ENCODE assay signal across 9 cellular contexts in the genomic region with DNA sequence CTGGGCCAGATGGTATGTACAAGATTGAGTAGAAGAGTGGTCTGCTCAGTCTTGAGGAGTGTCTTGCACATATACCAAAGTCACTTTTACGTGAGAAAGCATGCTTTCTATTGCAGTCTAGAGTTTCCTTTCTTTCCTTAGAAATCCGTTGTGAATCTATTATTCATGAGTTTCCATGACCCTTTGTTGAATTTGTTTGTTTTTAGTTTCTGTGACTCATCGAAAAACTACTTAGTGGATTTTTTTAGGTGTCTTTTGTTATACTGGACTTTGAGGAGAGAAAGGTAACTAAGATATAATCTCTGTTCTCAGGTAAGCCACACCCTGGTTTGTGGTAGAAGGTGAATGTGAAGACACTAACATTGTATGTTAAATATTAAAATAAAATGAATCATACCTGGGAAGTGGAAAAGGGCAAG. TPM values are rescaled to one million over a fixed set of nuclear protein-coding genes. Genes with fewer than 3 reads are reported as not detected.
DNase-seq lines count a peak whose midpoint lies in the region; ATAC-seq and TF ChIP-seq lines count a peak whose summit lies in the region.
"Had no signal": no experiment of that assay in that cellular context is flagged by ENCODE, and none has a peak within 500 bp of the region (broad histone marks: within the 10 kb centered on the region; RNA-seq: fewer than 3 reads in every experiment).

No MANE protein-coding gene starts in this region.

- peak overlapping the region; percentile 26; the same call in 1 of the 2 replicates for H3K27ac ChIP-seq in KMS-11
- H3K27ac ChIP-seq in mammary epithelial cell (ENCODE audit: insufficient read depth, low read depth, low read length) = peak overlapping the region; percentile 96
- H3K27ac ChIP-seq: suprapubic skin had no signal

- no peak for TF ChIP-seq POLR2A in lower leg skin (IDR thresholded peaks at IDR 0.05)

- no peak overlapping the region for H3K4me3 Mint-ChIP-seq in activated CD8-positive, alpha-beta memory T cell treated with anti-CD3 and anti-CD28 coated beads, Interleukin-2, amount 10 ng/mL, durations not matched to agents 7 days and 5 days
- H3K4me3 Mint-ChIP-seq: activated naive CD4-positive, alpha-beta T cell treated with anti-CD3 and anti-CD28 coated beads for 36 hours had no signal

- TF ChIP-seq CTCF in KMS-11 (conservative IDR thresholded peaks at IDR 0.05; ENCODE audit: low read depth, low read length) = no peak
- TF ChIP-seq CTCF in mammary epithelial cell (conservative IDR thresholded peaks at IDR 0.05 in 1 of 2, IDR thresholded peaks at IDR 0.05 in 1 of 2; ENCODE audit: extremely low read depth in 1 of 2, insufficient read depth in 1 of 2, low read depth in 1 of 2, low read length in 2 of 2) = no peak
- no peak for TF ChIP-seq CTCF in lower leg skin (IDR thresholded peaks at IDR 0.05)

- no peaks in the 10 kb centered on the region for H3K27me3 Mint-ChIP-seq in activated CD8-positive, alpha-beta memory T cell treated with anti-CD3 and anti-CD28 coated beads, Interleukin-2, amount 10 ng/mL, durations not matched to agents 7 days and 5 days

- no peaks in the 10 kb centered on the region for H3K9me3 Mint-ChIP-seq in activated CD8-positive, alpha-beta memory T cell treated with anti-CD3 and anti-CD28 coated beads, Interleukin-2, amount 10 ng/mL, durations not matched to agents 7 days and 5 days (ENCODE audit: low read depth)
- H3K9me3 Mint-ChIP-seq: activated naive CD4-positive, alpha-beta T cell treated with anti-CD3 and anti-CD28 coated beads for 36 hours had no signal

- in situ Hi-C loops in mammary epithelial cell (cut with MboI; ENCODE audit: low sequenced_read_pairs in 2 of 2) = no loop called here

- H3K36me3 ChIP-seq in KMS-11 (ENCODE audit: insufficient read depth) = no peaks in the 10 kb centered on the region
- H3K36me3 ChIP-seq in mammary epithelial cell (ENCODE audit: insufficient read depth, low read length) = no peaks in the 10 kb centered on the region
- H3K36me3 ChIP-seq: suprapubic skin had no signal

- DNase-seq in EL = peak; percentile 41
- peak; percentile 94 for DNase-seq in mammary epithelial cell
- DNase-seq in myocyte (ENCODE audit: low read depth) = peak; percentile 27
- no peak for DNase-seq in activated CD8-positive, alpha-beta memory T cell treated with anti-CD3 and anti-CD28 coated beads, Interleukin-2, amount 10 ng/mL, durations not matched to agents 7 days and 5 days
- DNase-seq in lower leg skin (ENCODE audit: low spot score in 2 of 2) = no peak

- peaks cover 82% of the 10 kb centered on the region for H3K79me2 ChIP-seq in KMS-11 (ENCODE audit: insufficient read depth, low read depth)
- H3K79me2 ChIP-seq in mammary epithelial cell (ENCODE audit: insufficient read depth, low read length) = peaks cover 43% of the 10 kb centered on the region

- H3K4me2 ChIP-seq in KMS-11 (peak overlapping the region; percentile 33; the same call in 1 of the 2 replicates), mammary epithelial cell (ENCODE audit: insufficient read depth, low read depth, low read length) (peak overlapping the region; percentile 96)

- H4K20me1 ChIP-seq in KMS-11 (ENCODE audit: insufficient read depth) (0 out of 2 replicates have a peak, but pooled peaks cover 8% of the 10 kb centered on the region), mammary epithelial cell (ENCODE audit: insufficient read depth, low read length) (no peaks in the 10 kb centered on the region)

- H3K4me3 ChIP-seq in KMS-11 (IDR thresholded peaks at IDR 0.05; ENCODE audit: insufficient read depth, low read depth, low read length) = no peak overlapping the region
- H3K4me3 ChIP-seq in mammary epithelial cell (replicated peaks in 1 of 3; ENCODE audit: insufficient read depth in 1 of 3, low read depth in 2 of 3, low read length in 3 of 3) = no peak overlapping the region
- H3K4me3 ChIP-seq in lower leg skin (ENCODE audit: low read depth, poor library complexity, severe bottlenecking) = no peak overlapping the region
- H3K4me3 ChIP-seq: suprapubic skin had no signal

- H3K9me3 ChIP-seq in mammary epithelial cell (replicated peaks; ENCODE audit: insufficient read depth, low read length) = no peaks in the 10 kb centered on the region
- H3K9me3 ChIP-seq: suprapubic skin had no signal

- H3K9ac ChIP-seq in KMS-11 (no peak overlapping the region), mammary epithelial cell (ENCODE audit: insufficient read depth, low read length) (peak overlapping the region; percentile 91)

- BruUV-seq in mammary epithelial cell (replicated peaks; lab: Mats Ljungman, UMichigan) = no TSS peak

- no peak overlapping the region for H3K27ac Mint-ChIP-seq in activated CD8-positive, alpha-beta memory T cell treated with anti-CD3 and anti-CD28 coated beads, Interleukin-2, amount 10 ng/mL, durations not matched to agents 7 days and 5 days
- H3K27ac Mint-ChIP-seq: activated naive CD4-positive, alpha-beta T cell treated with anti-CD3 and anti-CD28 coated beads for 36 hours had no signal

- intact Hi-C loops in mammary epithelial cell (cut with micrococcal nuclease) (loop anchor here (2.0 kb wide), 1 partner anchor 19 kb away; no protein-coding TSS in a partner anchor), lower leg skin (cut with DNase I; ENCODE audit: low total_unique reads) (no loop called here)

- WGBS in mammary epithelial cell (ENCODE audit: low coverage, missing lambda C conversion rate) = 0% methylated on average over 3 of the region's 3 CpGs
- whole genome bisulfite sequencing in lower leg skin, 2 donors = 55 to 57% methylated on average over 3 of the region's 3 CpGs

- peaks cover 3% of the 10 kb centered on the region for H3K36me3 Mint-ChIP-seq in activated CD8-positive, alpha-beta memory T cell treated with anti-CD3 and anti-CD28 coated beads, Interleukin-2, amount 10 ng/mL, durations not matched to agents 7 days and 5 days

- H2AFZ ChIP-seq in KMS-11 (ENCODE audit: low read depth) (no peak overlapping the region), mammary epithelial cell (ENCODE audit: low read depth, low read length) (peak overlapping the region; percentile 71)

- no peak for ATAC-seq in activated CD8-positive, alpha-beta memory T cell treated with anti-CD3 and anti-CD28 coated beads, Interleukin-2, amount 10 ng/mL, durations not matched to agents 7 days and 5 days
- ATAC-seq in GM21390 (IDR thresholded peaks at IDR 0.05; ENCODE audit: unreplicated experiment) = no peak

- H3K4me1 ChIP-seq in KMS-11 (ENCODE audit: low read depth, poor library complexity, severe bottlenecking) = peaks cover 67% of the 10 kb centered on the region
- H3K4me1 ChIP-seq in mammary epithelial cell (ENCODE audit: insufficient read depth, low read length) = peaks cover 23% of the 10 kb centered on the region

- H3K27me3 ChIP-seq in KMS-11 (ENCODE audit: insufficient read depth, low read depth) = no peaks in the 10 kb centered on the region
- H3K27me3 ChIP-seq in mammary epithelial cell (ENCODE audit: insufficient read depth, low read length) = no peaks in the 10 kb centered on the region
- H3K27me3 ChIP-seq: suprapubic skin had no signal

- dilution Hi-C loops in mammary epithelial cell (cut with HindIII; ENCODE audit: low sequenced_read_pairs) = no loop called here

- CTCF ChIA-PET in mammary epithelial cell (lab: Charles Lee; ENCODE audit: low non-redundant PET) = no interaction called here
- CTCF ChIA-PET in activated CD8-positive, alpha-beta memory T cell treated with anti-CD3 and anti-CD28 coated beads, Interleukin-2, amount 10 ng/mL, durations not matched to agents 7 days and 5 days (lab: Charles Lee) = no interaction called here

- peaks cover 18% of the 10 kb centered on the region for H3K4me1 Mint-ChIP-seq in activated CD8-positive, alpha-beta memory T cell treated with anti-CD3 and anti-CD28 coated beads, Interleukin-2, amount 10 ng/mL, durations not matched to agents 7 days and 5 days

RNA-seq across cellular contexts. Expression of a gene that starts 23.0 kb away (rescaled TPM):
- total RNA-seq in mammary epithelial cell = 10 to 100 TPM; 13.5 to 17.0 TPM
- polyA plus RNA-seq in mammary epithelial cell = 11.1 TPM
- 29.6 TPM for polyA minus RNA-seq in mammary epithelial cell
- 71.6 and 84.1 TPM in 2 replicates for total RNA-seq in myocyte
- polyA plus RNA-seq in myocyte (2012) = 21.4 TPM
- total RNA-seq in activated CD8-positive, alpha-beta memory T cell treated with anti-CD3 and anti-CD28 coated beads, Interleukin-2, amount 10 ng/mL, durations not matched to agents 7 days and 5 days = 10 to 100 TPM; 16.8 to 17.8 TPM
- total RNA-seq in lower leg skin = 10 to 100 TPM in 3 of 4 donors, 1 to 10 TPM in 1; 2.3 to 14.0 (median 12.5) TPM

Comparison
In these comparisons a context has a peak if more than half of its experiments do, and no peak if none do; other contexts are left out.
1. DNase-seq: peak in EL (single experiment), mammary epithelial cell (single experiment) and myocyte (single experiment); none in activated CD8-positive, alpha-beta memory T cell treated with anti-CD3 and anti-CD28 coated beads, Interleukin-2, amount 10 ng/mL, durations not matched to agents 7 days and 5 days (single experiment) and lower leg skin (0 of 2).